ENCODE assay signal across 1 cellular context in the genomic region with DNA sequence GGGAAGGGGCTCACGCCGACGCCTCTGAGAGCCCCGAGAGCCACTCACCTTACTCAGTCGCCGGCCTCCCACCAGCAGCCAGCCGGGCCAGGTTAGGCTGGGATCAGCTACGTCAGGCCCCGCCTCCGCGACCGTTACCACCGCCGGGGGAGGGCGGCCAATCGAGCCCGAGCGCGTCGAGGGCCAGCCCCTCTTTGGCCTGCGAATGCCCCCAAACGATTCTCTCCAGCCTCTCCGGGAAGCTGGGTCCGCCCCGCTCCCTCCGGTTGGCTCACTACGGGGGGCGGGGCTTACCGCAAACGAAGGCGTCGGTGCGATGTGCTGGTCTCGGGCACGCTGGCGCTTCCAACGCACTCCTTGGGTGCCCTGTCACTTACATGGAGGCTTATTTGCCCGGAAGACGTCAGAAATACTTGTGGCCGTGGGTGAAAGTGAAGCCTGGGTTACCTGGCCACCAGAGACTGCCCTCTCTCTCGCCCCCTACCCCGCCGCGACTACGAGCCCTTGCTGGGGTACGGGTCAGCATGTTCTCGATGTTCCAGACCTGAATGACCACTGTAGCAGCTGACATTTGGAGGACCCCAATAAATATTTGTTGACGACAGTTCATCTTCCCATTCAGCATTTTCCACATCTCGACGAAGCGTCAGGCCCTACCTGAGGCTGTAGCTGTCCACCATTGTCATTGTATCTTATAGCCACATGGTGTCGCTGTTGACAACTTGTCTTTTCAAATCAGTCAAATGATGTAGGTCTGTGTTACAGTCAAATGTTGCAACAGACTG.
TF ChIP-seq lines count a peak whose summit lies in the region.

A gene with protein sequence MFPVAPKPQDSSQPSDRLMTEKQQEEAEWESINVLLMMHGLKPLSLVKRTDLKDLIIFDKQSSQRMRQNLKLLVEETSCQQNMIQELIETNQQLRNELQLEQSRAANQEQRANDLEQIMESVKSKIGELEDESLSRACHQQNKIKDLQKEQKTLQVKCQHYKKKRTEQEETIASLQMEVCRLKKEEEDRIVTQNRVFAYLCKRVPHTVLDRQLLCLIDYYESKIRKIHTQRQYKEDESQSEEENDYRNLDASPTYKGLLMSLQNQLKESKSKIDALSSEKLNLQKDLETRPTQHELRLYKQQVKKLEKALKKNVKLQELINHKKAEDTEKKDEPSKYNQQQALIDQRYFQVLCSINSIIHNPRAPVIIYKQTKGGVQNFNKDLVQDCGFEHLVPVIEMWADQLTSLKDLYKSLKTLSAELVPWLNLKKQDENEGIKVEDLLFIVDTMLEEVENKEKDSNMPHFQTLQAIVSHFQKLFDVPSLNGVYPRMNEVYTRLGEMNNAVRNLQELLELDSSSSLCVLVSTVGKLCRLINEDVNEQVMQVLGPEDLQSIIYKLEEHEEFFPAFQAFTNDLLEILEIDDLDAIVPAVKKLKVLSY (minus strand): TSS at position 111 of the 785 bp plus-strand sequence. CDS start 21,333 bp downstream, outside the sequence.

TF ChIP-seq in HEK293, 187 proteins besides CTCF, POLR2A, EP300 and RAD21 (continued from another document and continues in another):
- TF ChIP-seq, protein P1, sequence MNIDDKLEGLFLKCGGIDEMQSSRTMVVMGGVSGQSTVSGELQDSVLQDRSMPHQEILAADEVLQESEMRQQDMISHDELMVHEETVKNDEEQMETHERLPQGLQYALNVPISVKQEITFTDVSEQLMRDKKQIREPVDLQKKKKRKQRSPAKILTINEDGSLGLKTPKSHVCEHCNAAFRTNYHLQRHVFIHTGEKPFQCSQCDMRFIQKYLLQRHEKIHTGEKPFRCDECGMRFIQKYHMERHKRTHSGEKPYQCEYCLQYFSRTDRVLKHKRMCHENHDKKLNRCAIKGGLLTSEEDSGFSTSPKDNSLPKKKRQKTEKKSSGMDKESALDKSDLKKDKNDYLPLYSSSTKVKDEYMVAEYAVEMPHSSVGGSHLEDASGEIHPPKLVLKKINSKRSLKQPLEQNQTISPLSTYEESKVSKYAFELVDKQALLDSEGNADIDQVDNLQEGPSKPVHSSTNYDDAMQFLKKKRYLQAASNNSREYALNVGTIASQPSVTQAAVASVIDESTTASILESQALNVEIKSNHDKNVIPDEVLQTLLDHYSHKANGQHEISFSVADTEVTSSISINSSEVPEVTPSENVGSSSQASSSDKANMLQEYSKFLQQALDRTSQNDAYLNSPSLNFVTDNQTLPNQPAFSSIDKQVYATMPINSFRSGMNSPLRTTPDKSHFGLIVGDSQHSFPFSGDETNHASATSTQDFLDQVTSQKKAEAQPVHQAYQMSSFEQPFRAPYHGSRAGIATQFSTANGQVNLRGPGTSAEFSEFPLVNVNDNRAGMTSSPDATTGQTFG (tag by site-specific recombination; IDR thresholded peaks at IDR 0.05; ENCODE audit: borderline replicate concordance) = no peak
- TF ChIP-seq HOXD13 (CRISPR knock-in tag; IDR thresholded peaks at IDR 0.05; ENCODE audit: borderline replicate concordance) (no peak), ZXDB (tag by site-specific recombination; IDR thresholded peaks at IDR 0.05) (no peak; the same call in 1 of the 2 replicates), ZNF521 (tag by site-specific recombination; IDR thresholded peaks at IDR 0.05) (no peak), ZNF23 (tag by site-specific recombination; IDR thresholded peaks at IDR 0.05; ENCODE audit: borderline replicate concordance) (no peak), ZNF174 (tag by site-specific recombination; IDR thresholded peaks at IDR 0.05) (no peak), KLF7 (tag by site-specific recombination; IDR thresholded peaks at IDR 0.05; ENCODE audit: borderline replicate concordance) (no peak), PRDM1 (tag by site-specific recombination; IDR thresholded peaks at IDR 0.05) (no peak; the same call in 1 of the 2 replicates), ZNF555 (tag by site-specific recombination; conservative IDR thresholded peaks at IDR 0.05) (no peak), ZNF138 (tag by site-specific recombination; IDR thresholded peaks at IDR 0.05; ENCODE audit: borderline replicate concordance) (no peak), ZBTB8A (tag by site-specific recombination; IDR thresholded peaks at IDR 0.05) (peak; percentile 62), ZNF560 (tag by site-specific recombination; IDR thresholded peaks at IDR 0.05; ENCODE audit: borderline replicate concordance) (no peak), ZNF510 (tag by site-specific recombination; IDR thresholded peaks at IDR 0.05; ENCODE audit: insufficient replicate concordance) (no peak), ZNF175 (tag by site-specific recombination; IDR thresholded peaks at IDR 0.05) (no peak), ZNF202 (tag by site-specific recombination; IDR thresholded peaks at IDR 0.05; ENCODE audit: borderline replicate concordance) (no peak), ZNF664 (tag by site-specific recombination; IDR thresholded peaks at IDR 0.05) (no peak), ZNF600 (tag by site-specific recombination; IDR thresholded peaks at IDR 0.05) (peak; percentile 70), ZBTB21 (tag by site-specific recombination; IDR thresholded peaks at IDR 0.05) (peak; percentile 9; the same call in 1 of the 2 replicates), ZNF621 (tag by site-specific recombination; IDR thresholded peaks at IDR 0.05) (no peak), OVOL3 (tag by site-specific recombination; IDR thresholded peaks at IDR 0.05) (0 out of 2 replicates have a peak, but pooled peaks have one; percentile 51), ZNF112 (tag by site-specific recombination; IDR thresholded peaks at IDR 0.05) (no peak), ZNF548 (tag by site-specific recombination; IDR thresholded peaks at IDR 0.05) (no peak), ZNF501 (tag by site-specific recombination; IDR thresholded peaks at IDR 0.05) (no peak; the same call in 1 of the 2 replicates), ZNF677 (tag by site-specific recombination; IDR thresholded peaks at IDR 0.05) (no peak), YY1 (tag by site-specific recombination; IDR thresholded peaks at IDR 0.05) (no peak), GLIS2 (tag by site-specific recombination; IDR thresholded peaks at IDR 0.05) (peak; percentile 91), ZNF76 (tag by site-specific recombination; IDR thresholded peaks at IDR 0.05; ENCODE audit: borderline replicate concordance, low read depth) (no peak; the same call in 1 of the 2 replicates), ZNF221 (tag by site-specific recombination; IDR thresholded peaks at IDR 0.05; ENCODE audit: borderline replicate concordance) (no peak), ZNF248 (tag by site-specific recombination; IDR thresholded peaks at IDR 0.05) (no peak), KLF1 (tag by site-specific recombination; IDR thresholded peaks at IDR 0.05) (no peak), BCL11A (tag by site-specific recombination; IDR thresholded peaks at IDR 0.05; ENCODE audit: low read depth) (no peak), GFI1B (tag by site-specific recombination; IDR thresholded peaks at IDR 0.05) (no peak), ZNF48 (tag by site-specific recombination; IDR thresholded peaks at IDR 0.05) (no peak)
- TF ChIP-seq, protein P2, sequence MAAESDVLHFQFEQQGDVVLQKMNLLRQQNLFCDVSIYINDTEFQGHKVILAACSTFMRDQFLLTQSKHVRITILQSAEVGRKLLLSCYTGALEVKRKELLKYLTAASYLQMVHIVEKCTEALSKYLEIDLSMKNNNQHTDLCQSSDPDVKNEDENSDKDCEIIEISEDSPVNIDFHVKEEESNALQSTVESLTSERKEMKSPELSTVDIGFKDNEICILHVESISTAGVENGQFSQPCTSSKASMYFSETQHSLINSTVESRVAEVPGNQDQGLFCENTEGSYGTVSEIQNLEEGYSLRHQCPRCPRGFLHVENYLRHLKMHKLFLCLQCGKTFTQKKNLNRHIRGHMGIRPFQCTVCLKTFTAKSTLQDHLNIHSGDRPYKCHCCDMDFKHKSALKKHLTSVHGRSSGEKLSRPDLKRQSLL (tag by site-specific recombination; IDR thresholded peaks at IDR 0.05) = no peak
- TF ChIP-seq, protein P3, sequence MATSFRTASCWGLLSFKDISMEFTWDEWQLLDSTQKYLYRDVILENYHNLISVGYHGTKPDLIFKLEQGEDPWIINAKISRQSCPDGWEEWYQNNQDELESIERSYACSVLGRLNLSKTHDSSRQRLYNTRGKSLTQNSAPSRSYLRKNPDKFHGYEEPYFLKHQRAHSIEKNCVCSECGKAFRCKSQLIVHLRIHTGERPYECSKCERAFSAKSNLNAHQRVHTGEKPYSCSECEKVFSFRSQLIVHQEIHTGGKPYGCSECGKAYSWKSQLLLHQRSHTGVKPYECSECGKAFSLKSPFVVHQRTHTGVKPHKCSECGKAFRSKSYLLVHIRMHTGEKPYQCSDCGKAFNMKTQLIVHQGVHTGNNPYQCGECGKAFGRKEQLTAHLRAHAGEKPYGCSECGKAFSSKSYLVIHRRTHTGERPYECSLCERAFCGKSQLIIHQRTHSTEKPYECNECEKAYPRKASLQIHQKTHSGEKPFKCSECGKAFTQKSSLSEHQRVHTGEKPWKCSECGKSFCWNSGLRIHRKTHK (tag by site-specific recombination; IDR thresholded peaks at IDR 0.05) = no peak
- TF ChIP-seq, protein P4, sequence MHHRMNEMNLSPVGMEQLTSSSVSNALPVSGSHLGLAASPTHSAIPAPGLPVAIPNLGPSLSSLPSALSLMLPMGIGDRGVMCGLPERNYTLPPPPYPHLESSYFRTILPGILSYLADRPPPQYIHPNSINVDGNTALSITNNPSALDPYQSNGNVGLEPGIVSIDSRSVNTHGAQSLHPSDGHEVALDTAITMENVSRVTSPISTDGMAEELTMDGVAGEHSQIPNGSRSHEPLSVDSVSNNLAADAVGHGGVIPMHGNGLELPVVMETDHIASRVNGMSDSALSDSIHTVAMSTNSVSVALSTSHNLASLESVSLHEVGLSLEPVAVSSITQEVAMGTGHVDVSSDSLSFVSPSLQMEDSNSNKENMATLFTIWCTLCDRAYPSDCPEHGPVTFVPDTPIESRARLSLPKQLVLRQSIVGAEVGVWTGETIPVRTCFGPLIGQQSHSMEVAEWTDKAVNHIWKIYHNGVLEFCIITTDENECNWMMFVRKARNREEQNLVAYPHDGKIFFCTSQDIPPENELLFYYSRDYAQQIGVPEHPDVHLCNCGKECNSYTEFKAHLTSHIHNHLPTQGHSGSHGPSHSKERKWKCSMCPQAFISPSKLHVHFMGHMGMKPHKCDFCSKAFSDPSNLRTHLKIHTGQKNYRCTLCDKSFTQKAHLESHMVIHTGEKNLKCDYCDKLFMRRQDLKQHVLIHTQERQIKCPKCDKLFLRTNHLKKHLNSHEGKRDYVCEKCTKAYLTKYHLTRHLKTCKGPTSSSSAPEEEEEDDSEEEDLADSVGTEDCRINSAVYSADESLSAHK (tag by site-specific recombination; IDR thresholded peaks at IDR 0.05) = no peak
- TF ChIP-seq, protein P5, sequence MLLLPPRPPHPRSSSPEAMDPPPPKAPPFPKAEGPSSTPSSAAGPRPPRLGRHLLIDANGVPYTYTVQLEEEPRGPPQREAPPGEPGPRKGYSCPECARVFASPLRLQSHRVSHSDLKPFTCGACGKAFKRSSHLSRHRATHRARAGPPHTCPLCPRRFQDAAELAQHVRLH (tag by site-specific recombination; IDR thresholded peaks at IDR 0.05) = no peak
- TF ChIP-seq, protein P6, sequence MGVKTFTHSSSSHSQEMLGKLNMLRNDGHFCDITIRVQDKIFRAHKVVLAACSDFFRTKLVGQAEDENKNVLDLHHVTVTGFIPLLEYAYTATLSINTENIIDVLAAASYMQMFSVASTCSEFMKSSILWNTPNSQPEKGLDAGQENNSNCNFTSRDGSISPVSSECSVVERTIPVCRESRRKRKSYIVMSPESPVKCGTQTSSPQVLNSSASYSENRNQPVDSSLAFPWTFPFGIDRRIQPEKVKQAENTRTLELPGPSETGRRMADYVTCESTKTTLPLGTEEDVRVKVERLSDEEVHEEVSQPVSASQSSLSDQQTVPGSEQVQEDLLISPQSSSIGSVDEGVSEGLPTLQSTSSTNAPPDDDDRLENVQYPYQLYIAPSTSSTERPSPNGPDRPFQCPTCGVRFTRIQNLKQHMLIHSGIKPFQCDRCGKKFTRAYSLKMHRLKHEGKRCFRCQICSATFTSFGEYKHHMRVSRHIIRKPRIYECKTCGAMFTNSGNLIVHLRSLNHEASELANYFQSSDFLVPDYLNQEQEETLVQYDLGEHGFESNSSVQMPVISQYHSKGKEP (tag by site-specific recombination; IDR thresholded peaks at IDR 0.05) = peak; percentile 60
- TF ChIP-seq, protein P7, sequence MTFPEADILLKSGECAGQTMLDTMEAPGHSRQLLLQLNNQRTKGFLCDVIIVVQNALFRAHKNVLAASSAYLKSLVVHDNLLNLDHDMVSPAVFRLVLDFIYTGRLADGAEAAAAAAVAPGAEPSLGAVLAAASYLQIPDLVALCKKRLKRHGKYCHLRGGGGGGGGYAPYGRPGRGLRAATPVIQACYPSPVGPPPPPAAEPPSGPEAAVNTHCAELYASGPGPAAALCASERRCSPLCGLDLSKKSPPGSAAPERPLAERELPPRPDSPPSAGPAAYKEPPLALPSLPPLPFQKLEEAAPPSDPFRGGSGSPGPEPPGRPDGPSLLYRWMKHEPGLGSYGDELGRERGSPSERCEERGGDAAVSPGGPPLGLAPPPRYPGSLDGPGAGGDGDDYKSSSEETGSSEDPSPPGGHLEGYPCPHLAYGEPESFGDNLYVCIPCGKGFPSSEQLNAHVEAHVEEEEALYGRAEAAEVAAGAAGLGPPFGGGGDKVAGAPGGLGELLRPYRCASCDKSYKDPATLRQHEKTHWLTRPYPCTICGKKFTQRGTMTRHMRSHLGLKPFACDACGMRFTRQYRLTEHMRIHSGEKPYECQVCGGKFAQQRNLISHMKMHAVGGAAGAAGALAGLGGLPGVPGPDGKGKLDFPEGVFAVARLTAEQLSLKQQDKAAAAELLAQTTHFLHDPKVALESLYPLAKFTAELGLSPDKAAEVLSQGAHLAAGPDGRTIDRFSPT (tag by site-specific recombination; IDR thresholded peaks at IDR 0.05) = peak; percentile 37; the same call in 1 of the 2 replicates
- TF ChIP-seq, protein P8, sequence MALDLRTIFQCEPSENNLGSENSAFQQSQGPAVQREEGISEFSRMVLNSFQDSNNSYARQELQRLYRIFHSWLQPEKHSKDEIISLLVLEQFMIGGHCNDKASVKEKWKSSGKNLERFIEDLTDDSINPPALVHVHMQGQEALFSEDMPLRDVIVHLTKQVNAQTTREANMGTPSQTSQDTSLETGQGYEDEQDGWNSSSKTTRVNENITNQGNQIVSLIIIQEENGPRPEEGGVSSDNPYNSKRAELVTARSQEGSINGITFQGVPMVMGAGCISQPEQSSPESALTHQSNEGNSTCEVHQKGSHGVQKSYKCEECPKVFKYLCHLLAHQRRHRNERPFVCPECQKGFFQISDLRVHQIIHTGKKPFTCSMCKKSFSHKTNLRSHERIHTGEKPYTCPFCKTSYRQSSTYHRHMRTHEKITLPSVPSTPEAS (tag by site-specific recombination; IDR thresholded peaks at IDR 0.05) = no peak
- TF ChIP-seq, protein P9, sequence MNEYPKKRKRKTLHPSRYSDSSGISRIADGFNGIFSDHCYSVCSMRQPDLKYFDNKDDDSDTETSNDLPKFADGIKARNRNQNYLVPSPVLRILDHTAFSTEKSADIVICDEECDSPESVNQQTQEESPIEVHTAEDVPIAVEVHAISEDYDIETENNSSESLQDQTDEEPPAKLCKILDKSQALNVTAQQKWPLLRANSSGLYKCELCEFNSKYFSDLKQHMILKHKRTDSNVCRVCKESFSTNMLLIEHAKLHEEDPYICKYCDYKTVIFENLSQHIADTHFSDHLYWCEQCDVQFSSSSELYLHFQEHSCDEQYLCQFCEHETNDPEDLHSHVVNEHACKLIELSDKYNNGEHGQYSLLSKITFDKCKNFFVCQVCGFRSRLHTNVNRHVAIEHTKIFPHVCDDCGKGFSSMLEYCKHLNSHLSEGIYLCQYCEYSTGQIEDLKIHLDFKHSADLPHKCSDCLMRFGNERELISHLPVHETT (tag by site-specific recombination; IDR thresholded peaks at IDR 0.05) = no peak
